In the genomic region with DNA sequence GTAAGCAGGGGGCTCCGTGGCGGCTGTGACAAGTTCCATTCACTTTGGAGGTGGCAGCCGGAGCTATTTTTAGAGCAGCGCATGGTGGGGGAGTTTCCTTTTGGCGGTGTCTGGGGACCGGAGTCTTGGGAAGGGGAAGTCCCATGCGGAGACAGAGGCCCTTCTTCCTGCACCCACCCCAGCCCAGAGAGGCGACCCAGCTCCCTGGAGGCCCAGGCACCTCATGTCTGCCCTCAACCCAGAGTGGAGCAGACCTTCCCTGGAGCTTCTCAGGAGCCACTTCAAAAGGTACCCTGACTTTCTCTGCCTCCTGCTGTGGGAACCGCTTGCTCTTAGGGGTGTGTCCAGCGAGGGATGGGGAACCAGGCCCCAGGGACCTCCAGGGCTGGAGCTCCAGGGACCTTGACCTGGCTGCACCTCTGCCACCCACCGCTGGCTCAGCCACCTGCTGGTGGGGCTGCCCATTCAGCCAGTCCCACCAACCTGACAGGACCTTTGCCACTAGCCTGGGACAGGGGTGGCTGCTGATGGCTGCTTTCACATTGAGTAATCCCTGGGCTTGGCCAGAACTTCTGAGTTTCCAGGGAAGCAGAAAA, we compare ENCODE assay signal across 7 cellular contexts. TPM values are rescaled to one million over a fixed set of nuclear protein-coding genes. Genes with fewer than 3 reads are reported as not detected.
DNase-seq lines count a peak whose midpoint lies in the region; ATAC-seq lines count a peak whose summit lies in the region.

No MANE protein-coding gene starts in this region.

- peak overlapping the region; percentile 75 for H3K4me3 Mint-ChIP-seq in stimulated activated naive CD8-positive, alpha-beta T cell treated with anti-CD3 and anti-CD28 coated beads, Interleukin-15, Interleukin-2, amounts not matched to agents 100 ng/mL and 50 ng/mL, for 24 hours

- H3K4me1 Mint-ChIP-seq in stimulated activated naive CD8-positive, alpha-beta T cell treated with anti-CD3 and anti-CD28 coated beads, Interleukin-15, Interleukin-2, amounts not matched to agents 100 ng/mL and 50 ng/mL, for 24 hours (ENCODE audit: low read depth) = peaks cover 86% of the 10 kb centered on the region

- peak overlapping the region; percentile 81 for H3K27ac Mint-ChIP-seq in stimulated activated naive CD8-positive, alpha-beta T cell treated with anti-CD3 and anti-CD28 coated beads, Interleukin-15, Interleukin-2, amounts not matched to agents 100 ng/mL and 50 ng/mL, for 24 hours

- peak; percentile 58 to 69 for DNase-seq in activated CD4-positive, alpha-beta T cell treated with anti-CD3 and anti-CD28 coated beads, Interleukin-2, amount 50 U/mL, for 48 hours
- DNase-seq in left kidney (ENCODE audit: low read depth, low spot score) = peak; percentile 46
- no peak for DNase-seq in mucosa of gallbladder (ENCODE audit: low spot score)
- DNase-seq in NCI-H2171 (lab: John Stamatoyannopoulos, UW) = no peak

- peak; percentile 60 for ATAC-seq in GM19025 (IDR thresholded peaks at IDR 0.05; ENCODE audit: low read depth, unreplicated experiment)
- ATAC-seq in HG03103 (IDR thresholded peaks at IDR 0.05; ENCODE audit: low read depth, unreplicated experiment) = peak; percentile 42

- H3K27me3 Mint-ChIP-seq in stimulated activated naive CD8-positive, alpha-beta T cell treated with anti-CD3 and anti-CD28 coated beads, Interleukin-15, Interleukin-2, amounts not matched to agents 100 ng/mL and 50 ng/mL, for 24 hours = no peaks in the 10 kb centered on the region

- peaks cover 6% of the 10 kb centered on the region for H3K36me3 Mint-ChIP-seq in stimulated activated naive CD8-positive, alpha-beta T cell treated with anti-CD3 and anti-CD28 coated beads, Interleukin-15, Interleukin-2, amounts not matched to agents 100 ng/mL and 50 ng/mL, for 24 hours (ENCODE audit: low read depth)

- H3K9me3 Mint-ChIP-seq in stimulated activated naive CD8-positive, alpha-beta T cell treated with anti-CD3 and anti-CD28 coated beads, Interleukin-15, Interleukin-2, amounts not matched to agents 100 ng/mL and 50 ng/mL, for 24 hours = no peaks in the 10 kb centered on the region

RNA-seq across cellular contexts. Expression of a gene that starts 34.1 kb away (rescaled TPM):
- 96.7 TPM for total RNA-seq in mucosa of gallbladder

Comparison
In these comparisons a context has a peak if more than half of its experiments do, and no peak if none do; other contexts are left out.
1. DNase-seq: peak in activated CD4-positive, alpha-beta T cell treated with anti-CD3 and anti-CD28 coated beads, Interleukin-2, amount 50 U/mL, for 48 hours (2 of 2) and left kidney (single experiment); none in mucosa of gallbladder (single experiment) and NCI-H2171 (single experiment).